18 cellular contexts compared by ENCODE assay signal in genomic region chr18:47832348-47832747, GRCh38.
A peak's percentile ranks its signal among the peaks of the same experiment; 100 is the strongest.
DNase-seq lines count a peak whose midpoint lies in the region; ATAC-seq and TF ChIP-seq lines count a peak whose summit lies in the region.
"Had no signal": no experiment of that assay in that cellular context is flagged by ENCODE, and none has a peak within 500 bp of the region (broad histone marks: within the 10 kb centered on the region; RNA-seq: fewer than 3 reads in every experiment).

No MANE protein-coding gene starts in this region.

- H3K27me3 Mint-ChIP-seq in activated T-cell treated with anti-CD3 and anti-CD28 coated beads, Interleukin-2, amount 50 U/mL, for 72 hours (ENCODE audit: low read depth) = no peaks in the 10 kb centered on the region
- H3K27me3 Mint-ChIP-seq: B cell; CD4-positive, alpha-beta T cell had no signal

- H3K36me3 ChIP-seq in adipocyte (ENCODE audit: control insufficient read depth, insufficient read depth, low read length, severe bottlenecking) = peaks cover 32% of the 10 kb centered on the region

- ATAC-seq in activated T-cell treated with anti-CD3 and anti-CD28 coated beads, Interleukin-2, amount 50 U/mL, for 72 hours (replicated peaks in 1 of 2) = no peak
- no peak for ATAC-seq in GM21447 (IDR thresholded peaks at IDR 0.05; ENCODE audit: unreplicated experiment)

- H3K27me3 ChIP-seq in adipocyte (replicated peaks; ENCODE audit: control insufficient read depth, insufficient read depth, low read length) = no peaks in the 10 kb centered on the region

- no peak for TF ChIP-seq CTCF in fibroblast of the aortic adventitia (IDR thresholded peaks at IDR 0.05; ENCODE audit: insufficient read depth, low read length)

- no peak overlapping the region for H3K9ac ChIP-seq in adipocyte (ENCODE audit: low read length)

- no peak overlapping the region for H3K4me3 ChIP-seq in adipocyte (ENCODE audit: low read length)
- no peak overlapping the region for H3K4me3 ChIP-seq in fibroblast of the aortic adventitia (ENCODE audit: low read depth, low read length)
- H3K4me3 ChIP-seq: SK-N-MC had no signal

- peaks cover 21% of the 10 kb centered on the region for H3K4me1 Mint-ChIP-seq in activated T-cell treated with anti-CD3 and anti-CD28 coated beads, Interleukin-2, amount 50 U/mL, for 72 hours (ENCODE audit: low read depth)

- no peak for DNase-seq in activated T-cell treated with anti-CD3 and anti-CD28 coated beads, Interleukin-2, amount 50 U/mL, for 72 hours
- DNase-seq in activated T-cell treated with anti-CD3 and anti-CD28 coated beads for 4 hours (no peak), adipocyte (ENCODE audit: low read depth) (peak; percentile 52), fibroblast of the aortic adventitia (ENCODE audit: low read depth) (peak; percentile 19), cerebellar nuclear complex (lab: John Stamatoyannopoulos, UW) (no peak), posterior cingulate gyrus (no peak)
- no peak for DNase-seq in activated effector memory CD4-positive, alpha-beta T cell treated with Interleukin-2 at 50 U/mL for 16 hours
- DNase-seq: Calu3; CD4-positive, alpha-beta T cell; EL; NCI-H1105; NCI-H1694; NCI-H2081 treated with DMSO at 0.1 percent for 48 hours; NCI-H446 treated with DMSO at 0.1 percent for 48 hours; Right ventricle myocardium superior had no signal

- no peaks in the 10 kb centered on the region for H3K9me3 Mint-ChIP-seq in activated T-cell treated with anti-CD3 and anti-CD28 coated beads, Interleukin-2, amount 50 U/mL, for 72 hours

- H3K27ac Mint-ChIP-seq in activated T-cell treated with anti-CD3 and anti-CD28 coated beads, Interleukin-2, amount 50 U/mL, for 72 hours = peak overlapping the region; percentile 90
- H3K27ac Mint-ChIP-seq: B cell; CD4-positive, alpha-beta T cell had no signal

- peaks cover 12% of the 10 kb centered on the region for H3K4me1 ChIP-seq in adipocyte (ENCODE audit: control insufficient read depth, insufficient read depth, low read length)

- H3K9me3 ChIP-seq in adipocyte (ENCODE audit: control insufficient read depth, low read length) = no peaks in the 10 kb centered on the region

- H3K4me3 Mint-ChIP-seq in activated T-cell treated with anti-CD3 and anti-CD28 coated beads, Interleukin-2, amount 50 U/mL, for 72 hours = no peak overlapping the region
- H3K4me3 Mint-ChIP-seq: B cell; CD4-positive, alpha-beta T cell had no signal

- intact Hi-C loops in posterior cingulate gyrus (cut with DNase I) = no loop called here

- H3K36me3 Mint-ChIP-seq in activated T-cell treated with anti-CD3 and anti-CD28 coated beads, Interleukin-2, amount 50 U/mL, for 72 hours (ENCODE audit: insufficient read depth in 2 of 2) = peaks cover 6 to 44% of the 10 kb centered on the region in 2 donors

Comparison
In these comparisons a context has a peak if more than half of its experiments do, and no peak if none do; other contexts are left out.
1. DNase-seq: peak in adipocyte (single experiment) and fibroblast of the aortic adventitia (single experiment); none in activated T-cell treated with anti-CD3 and anti-CD28 coated beads, Interleukin-2, amount 50 U/mL, for 72 hours (0 of 2), activated T-cell treated with anti-CD3 and anti-CD28 coated beads for 4 hours (single experiment), cerebellar nuclear complex (0 of 2), activated effector memory CD4-positive, alpha-beta T cell treated with Interleukin-2 at 50 U/mL for 16 hours (single experiment) and posterior cingulate gyrus (0 of 10).